Comparison of ENCODE assay signal across 11 cellular contexts in genomic region chr5:56516936-56517521, GRCh38.
DNase-seq lines count a peak whose midpoint lies in the region; ATAC-seq and TF ChIP-seq lines count a peak whose summit lies in the region.
"Had no signal": no experiment of that assay in that cellular context is flagged by ENCODE, and none has a peak within 500 bp of the region (broad histone marks: within the 10 kb centered on the region; RNA-seq: fewer than 3 reads in every experiment).

No MANE protein-coding gene starts in this region.

- H3K36me3 ChIP-seq in SK-N-SH (replicated peaks in 1 of 2; ENCODE audit: control insufficient read depth in 1 of 2, insufficient read depth in 2 of 2, low read length in 1 of 2) (no peaks in the 10 kb centered on the region), smooth muscle cell (ENCODE audit: low read depth) (no peaks in the 10 kb centered on the region)
- H3K36me3 ChIP-seq: esophagus muscularis mucosa had no signal

- 39% methylated on average over 3 of the region's 3 CpGs for WGBS in SK-N-SH (ENCODE audit: low lambda C conversion rate)
- WGBS in smooth muscle cell (ENCODE audit: low lambda C conversion rate) = 23% methylated on average over 3 of the region's 3 CpGs

- H3F3A ChIP-seq in SK-N-SH (replicated peaks; ENCODE audit: insufficient read depth) (no peaks in the 10 kb centered on the region), smooth muscle cell (ENCODE audit: low read depth) (peaks cover 21% of the 10 kb centered on the region)

- peak in 1 of 2 experiments; percentile 21; a peak in 1 of 4 replicates for TF ChIP-seq EP300 in SK-N-SH (IDR thresholded peaks at IDR 0.05; ENCODE audit: borderline replicate concordance in 1 of 2, low read depth in 1 of 2, low read length in 1 of 2)

- no peak for TF ChIP-seq RAD21 in SK-N-SH (IDR thresholded peaks at IDR 0.05; ENCODE audit: low read length)

- no peaks in the 10 kb centered on the region for H3K9me2 ChIP-seq in SK-N-SH

- H3K27ac ChIP-seq in SK-N-SH (ENCODE audit: low read depth in 2 of 2, low read length in 1 of 2) = peak overlapping the region in 1 of 2 experiments; percentile 71; a peak in 2 of 4 replicates
- no peak overlapping the region for H3K27ac ChIP-seq in smooth muscle cell (ENCODE audit: low read depth)
- H3K27ac ChIP-seq: esophagus muscularis mucosa, SK-N-MC had no signal

- no peak overlapping the region for H3K9ac ChIP-seq in SK-N-SH
- H3K9ac ChIP-seq in smooth muscle cell (ENCODE audit: low read depth) = no peak overlapping the region

- TF ChIP-seq CTCF in SK-N-SH (IDR thresholded peaks at IDR 0.05) (no peak), smooth muscle cell (IDR thresholded peaks at IDR 0.05; ENCODE audit: borderline replicate concordance, insufficient read depth, poor library complexity, severe bottlenecking) (no peak)

- CTCF ChIA-PET in SK-N-SH (lab: Yijun Ruan, JAX) = interaction anchor here (1.1 to 1.5 kb wide), 2 partner anchors 19 to 247 kb away, joined by 3 to 4 read pairs; no protein-coding TSS in a partner anchor

- H4K20me1 ChIP-seq in SK-N-SH (ENCODE audit: insufficient read depth) (no peaks in the 10 kb centered on the region), smooth muscle cell (ENCODE audit: low read depth) (no peaks in the 10 kb centered on the region)

- DNase-seq in SK-N-SH (peak; percentile 49), NOMO-1 treated with DMSO at 0.1 percent for 48 hours (lab: John Stamatoyannopoulos, UW; ENCODE audit: unreplicated experiment) (peak; percentile 60), smooth muscle cell (lab: John Stamatoyannopoulos, UW; ENCODE audit: unreplicated experiment) (no peak), activated gamma-delta T cell treated with Interleukin-2 at 50 U/mL for 16 hours (no peak)
- DNase-seq: stimulated activated CD4-positive, alpha-beta T cell treated with anti-CD3 and anti-CD28 coated beads, Interleukin-4, amount 100 ng/mL, for 4 hours had no signal

- H2AFZ ChIP-seq in SK-N-SH (ENCODE audit: low read depth) (no peak overlapping the region), smooth muscle cell (ENCODE audit: low read depth) (no peak overlapping the region)

- POLR2A ChIA-PET in SK-N-SH (lab: Yijun Ruan, JAX) = interaction anchor here (0.6 to 0.7 kb wide), 2 partner anchors 393 to 1692 kb away, joined by 3 read pairs; no protein-coding TSS in a partner anchor

- peaks cover 0 to 24% of the 10 kb centered on the region in 2 experiments; a peak in 2 of 4 replicates for H3K4me1 ChIP-seq in SK-N-SH (ENCODE audit: control insufficient read depth in 1 of 2, insufficient read depth in 2 of 2, low read depth in 1 of 2, low read length in 1 of 2)
- peaks cover 3% of the 10 kb centered on the region for H3K4me1 ChIP-seq in smooth muscle cell (ENCODE audit: low read depth)

- no peaks in the 10 kb centered on the region for H3K79me2 ChIP-seq in SK-N-SH (ENCODE audit: insufficient read depth)
- H3K79me2 ChIP-seq in smooth muscle cell (ENCODE audit: low read depth) = no peaks in the 10 kb centered on the region

- no peak; the same call in 2 of the 3 replicates for ATAC-seq in SK-N-SH treated with all-trans-retinoic acid at 6 μM for 48 hours
- ATAC-seq in esophagus mucosa = peak; percentile 36
- ATAC-seq in GM18907 (IDR thresholded peaks at IDR 0.05; ENCODE audit: unreplicated experiment) = no peak
- no peak for ATAC-seq in GM21619 (IDR thresholded peaks at IDR 0.05; ENCODE audit: unreplicated experiment)

- no peak overlapping the region for H3K4me3 ChIP-seq in SK-N-SH (ENCODE audit: low read depth in 2 of 2, low read length in 1 of 2)
- no peak overlapping the region for H3K4me3 ChIP-seq in smooth muscle cell
- H3K4me3 ChIP-seq: esophagus muscularis mucosa, SK-N-MC had no signal

- H3K27me3 ChIP-seq in SK-N-SH (ENCODE audit: insufficient read depth) (no peaks in the 10 kb centered on the region), smooth muscle cell (ENCODE audit: low read depth) (no peaks in the 10 kb centered on the region)
- H3K27me3 ChIP-seq: esophagus muscularis mucosa had no signal

- no peaks in the 10 kb centered on the region for H3K9me3 ChIP-seq in SK-N-SH
- H3K9me3 ChIP-seq in smooth muscle cell (replicated peaks; ENCODE audit: low read depth) = no peaks in the 10 kb centered on the region
- H3K9me3 ChIP-seq: esophagus muscularis mucosa had no signal

- no peak overlapping the region for H3K4me2 ChIP-seq in SK-N-SH
- peak overlapping the region; percentile 37 for H3K4me2 ChIP-seq in smooth muscle cell

TF ChIP-seq in SK-N-SH, 30 proteins besides CTCF, POLR2A, EP300 and RAD21:
- TF ChIP-seq, protein P1, sequence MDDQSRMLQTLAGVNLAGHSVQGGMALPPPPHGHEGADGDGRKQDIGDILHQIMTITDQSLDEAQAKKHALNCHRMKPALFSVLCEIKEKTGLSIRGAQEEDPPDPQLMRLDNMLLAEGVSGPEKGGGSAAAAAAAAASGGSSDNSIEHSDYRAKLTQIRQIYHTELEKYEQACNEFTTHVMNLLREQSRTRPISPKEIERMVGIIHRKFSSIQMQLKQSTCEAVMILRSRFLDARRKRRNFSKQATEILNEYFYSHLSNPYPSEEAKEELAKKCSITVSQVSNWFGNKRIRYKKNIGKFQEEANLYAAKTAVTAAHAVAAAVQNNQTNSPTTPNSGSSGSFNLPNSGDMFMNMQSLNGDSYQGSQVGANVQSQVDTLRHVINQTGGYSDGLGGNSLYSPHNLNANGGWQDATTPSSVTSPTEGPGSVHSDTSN (IDR thresholded peaks at IDR 0.05) = no peak
- 0 out of 2 replicates have a peak, but pooled peaks have one; percentile 31 for TF ChIP-seq MXI1 (IDR thresholded peaks at IDR 0.05; ENCODE audit: low read depth, low read length)
- TF ChIP-seq SMC3 (IDR thresholded peaks at IDR 0.05; ENCODE audit: low read depth, low read length) = no peak

TF ChIP-seq in SK-N-SH treated with all-trans-retinoic acid at 6 μM for 48 hours, 23 proteins besides CTCF, POLR2A, EP300 and RAD21:
- TF ChIP-seq ZNF8 (CRISPR knock-in tag; IDR thresholded peaks at IDR 0.05) (no peak), ZC3H10 (CRISPR knock-in tag; IDR thresholded peaks at IDR 0.05) (no peak), TOX (CRISPR knock-in tag; IDR thresholded peaks at IDR 0.05; ENCODE audit: borderline replicate concordance) (no peak), BACH2 (CRISPR knock-in tag; IDR thresholded peaks at IDR 0.05; ENCODE audit: borderline replicate concordance) (no peak)
- TF ChIP-seq, protein P2, sequence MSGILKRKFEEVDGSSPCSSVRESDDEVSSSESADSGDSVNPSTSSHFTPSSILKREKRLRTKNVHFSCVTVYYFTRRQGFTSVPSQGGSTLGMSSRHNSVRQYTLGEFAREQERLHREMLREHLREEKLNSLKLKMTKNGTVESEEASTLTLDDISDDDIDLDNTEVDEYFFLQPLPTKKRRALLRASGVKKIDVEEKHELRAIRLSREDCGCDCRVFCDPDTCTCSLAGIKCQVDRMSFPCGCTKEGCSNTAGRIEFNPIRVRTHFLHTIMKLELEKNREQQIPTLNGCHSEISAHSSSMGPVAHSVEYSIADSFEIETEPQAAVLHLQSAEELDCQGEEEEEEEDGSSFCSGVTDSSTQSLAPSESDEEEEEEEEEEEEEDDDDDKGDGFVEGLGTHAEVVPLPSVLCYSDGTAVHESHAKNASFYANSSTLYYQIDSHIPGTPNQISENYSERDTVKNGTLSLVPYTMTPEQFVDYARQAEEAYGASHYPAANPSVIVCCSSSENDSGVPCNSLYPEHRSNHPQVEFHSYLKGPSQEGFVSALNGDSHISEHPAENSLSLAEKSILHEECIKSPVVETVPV (CRISPR knock-in tag; IDR thresholded peaks at IDR 0.05) = no peak

Comparison
In these comparisons a context has a peak if more than half of its experiments do, and no peak if none do; other contexts are left out.
1. DNase-seq: peak in SK-N-SH (single experiment) and NOMO-1 treated with DMSO at 0.1 percent for 48 hours (single experiment); none in smooth muscle cell (single experiment) and activated gamma-delta T cell treated with Interleukin-2 at 50 U/mL for 16 hours (single experiment).